ENCODE assay signal across 2 cellular contexts in genomic region chr22:24169439-24170058, GRCh38.
TF ChIP-seq lines count a peak whose summit lies in the region.

No MANE protein-coding gene starts in this region.

TF ChIP-seq in H1, 55 proteins besides CTCF, POLR2A, EP300 and RAD21:
- no peak for TF ChIP-seq TBP (IDR thresholded peaks at IDR 0.05; ENCODE audit: low read depth, low read length)
- no peak for TF ChIP-seq CTBP2 (IDR thresholded peaks at IDR 0.05; ENCODE audit: borderline replicate concordance, insufficient read depth, insufficient read length, low read length)
- TF ChIP-seq KDM5A (IDR thresholded peaks at IDR 0.05; ENCODE audit: low read length): no peak

TF ChIP-seq in SK-N-SH, 30 proteins besides CTCF, POLR2A, EP300 and RAD21:
- TF ChIP-seq RFX5 (IDR thresholded peaks at IDR 0.05; ENCODE audit: low read length) (no peak), FOSL2 (IDR thresholded peaks at IDR 0.05; ENCODE audit: borderline replicate concordance, low read depth) (no peak), FOXM1 (IDR thresholded peaks at IDR 0.05; ENCODE audit: low read depth) (no peak), ELF1 (IDR thresholded peaks at IDR 0.05) (no peak), TAF1 (IDR thresholded peaks at IDR 0.05; ENCODE audit: borderline replicate concordance, low read depth, low read length) (no peak), NFIC (IDR thresholded peaks at IDR 0.05; ENCODE audit: borderline replicate concordance) (no peak), USF1 (IDR thresholded peaks at IDR 0.05; ENCODE audit: borderline replicate concordance, low read depth) (no peak), EZH2phosphoT487 (IDR thresholded peaks at IDR 0.05; ENCODE audit: borderline replicate concordance, low read depth) (no peak), MXI1 (IDR thresholded peaks at IDR 0.05; ENCODE audit: low read depth, low read length) (no peak), TCF12 (IDR thresholded peaks at IDR 0.05) (no peak), MEF2A (IDR thresholded peaks at IDR 0.05; ENCODE audit: borderline replicate concordance, low read depth) (no peak), SIN3A (IDR thresholded peaks at IDR 0.05; ENCODE audit: borderline replicate concordance, low read depth, low read length) (no peak), JUND (IDR thresholded peaks at IDR 0.05) (no peak), GATA2 (CRISPR knock-in tag; IDR thresholded peaks at IDR 0.05) (no peak), NRF1 (IDR thresholded peaks at IDR 0.05; ENCODE audit: low read depth, low read length) (no peak)
- TF ChIP-seq, protein P1, sequence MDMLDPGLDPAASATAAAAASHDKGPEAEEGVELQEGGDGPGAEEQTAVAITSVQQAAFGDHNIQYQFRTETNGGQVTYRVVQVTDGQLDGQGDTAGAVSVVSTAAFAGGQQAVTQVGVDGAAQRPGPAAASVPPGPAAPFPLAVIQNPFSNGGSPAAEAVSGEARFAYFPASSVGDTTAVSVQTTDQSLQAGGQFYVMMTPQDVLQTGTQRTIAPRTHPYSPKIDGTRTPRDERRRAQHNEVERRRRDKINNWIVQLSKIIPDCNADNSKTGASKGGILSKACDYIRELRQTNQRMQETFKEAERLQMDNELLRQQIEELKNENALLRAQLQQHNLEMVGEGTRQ (IDR thresholded peaks at IDR 0.05; ENCODE audit: borderline replicate concordance, low read depth, low read length): no peak
